In the genomic region with DNA sequence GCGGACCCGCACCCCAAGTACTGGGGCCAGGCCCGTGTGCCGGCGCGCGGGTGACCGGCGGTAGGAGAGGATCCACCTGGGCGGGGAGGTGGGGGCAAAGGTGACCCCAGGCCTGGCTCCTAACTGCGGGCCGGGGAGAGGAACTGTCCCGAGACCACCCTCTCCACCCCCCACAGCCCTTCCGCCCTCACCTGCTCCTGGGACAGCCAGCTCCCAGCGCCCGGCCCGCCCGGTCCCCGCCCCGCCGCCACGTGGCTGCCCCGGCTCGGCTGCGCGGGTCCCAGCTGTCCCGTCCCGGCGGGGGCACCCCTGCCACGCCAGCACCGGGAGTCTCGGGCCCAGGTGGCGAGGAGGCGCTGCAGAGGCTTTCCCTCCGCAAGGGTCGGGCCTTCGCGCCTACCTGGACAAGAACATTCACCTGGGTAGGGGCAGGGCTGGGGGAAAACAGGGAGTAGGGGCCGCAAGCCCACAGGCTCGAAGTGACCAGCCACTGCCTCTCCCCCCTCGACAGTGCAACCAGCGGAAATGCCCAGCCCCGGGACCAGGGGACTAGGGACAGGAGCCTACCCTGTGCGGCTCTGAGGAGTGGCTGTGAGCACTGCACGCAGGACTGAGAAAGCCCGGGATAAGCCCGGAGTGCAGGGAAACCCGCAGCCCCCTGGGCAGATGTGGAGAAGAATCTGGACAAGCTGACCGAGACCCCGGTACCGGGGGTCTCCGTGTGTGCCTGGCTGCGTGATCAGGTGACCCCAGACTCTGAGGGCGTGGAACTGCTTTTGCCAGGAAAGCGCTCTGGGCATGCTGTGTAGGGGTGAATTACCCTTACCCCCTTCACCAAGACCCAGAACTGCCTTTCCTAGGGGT, we compare ENCODE assay signal across 1 cellular context.
TF ChIP-seq lines count a peak whose summit lies in the region.

A gene with protein sequence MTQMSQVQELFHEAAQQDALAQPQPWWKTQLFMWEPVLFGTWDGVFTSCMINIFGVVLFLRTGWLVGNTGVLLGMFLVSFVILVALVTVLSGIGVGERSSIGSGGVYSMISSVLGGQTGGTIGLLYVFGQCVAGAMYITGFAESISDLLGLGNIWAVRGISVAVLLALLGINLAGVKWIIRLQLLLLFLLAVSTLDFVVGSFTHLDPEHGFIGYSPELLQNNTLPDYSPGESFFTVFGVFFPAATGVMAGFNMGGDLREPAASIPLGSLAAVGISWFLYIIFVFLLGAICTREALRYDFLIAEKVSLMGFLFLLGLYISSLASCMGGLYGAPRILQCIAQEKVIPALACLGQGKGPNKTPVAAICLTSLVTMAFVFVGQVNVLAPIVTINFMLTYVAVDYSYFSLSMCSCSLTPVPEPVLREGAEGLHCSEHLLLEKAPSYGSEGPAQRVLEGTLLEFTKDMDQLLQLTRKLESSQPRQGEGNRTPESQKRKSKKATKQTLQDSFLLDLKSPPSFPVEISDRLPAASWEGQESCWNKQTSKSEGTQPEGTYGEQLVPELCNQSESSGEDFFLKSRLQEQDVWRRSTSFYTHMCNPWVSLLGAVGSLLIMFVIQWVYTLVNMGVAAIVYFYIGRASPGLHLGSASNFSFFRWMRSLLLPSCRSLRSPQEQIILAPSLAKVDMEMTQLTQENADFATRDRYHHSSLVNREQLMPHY (minus strand): TSS at position 240 of the 864 bp plus-strand sequence. CDS start 1,399 bp downstream, outside the sequence.

TF ChIP-seq in WTC11, 78 proteins besides CTCF, POLR2A, EP300 and RAD21 (continued from another document):
- TF ChIP-seq, protein P1, sequence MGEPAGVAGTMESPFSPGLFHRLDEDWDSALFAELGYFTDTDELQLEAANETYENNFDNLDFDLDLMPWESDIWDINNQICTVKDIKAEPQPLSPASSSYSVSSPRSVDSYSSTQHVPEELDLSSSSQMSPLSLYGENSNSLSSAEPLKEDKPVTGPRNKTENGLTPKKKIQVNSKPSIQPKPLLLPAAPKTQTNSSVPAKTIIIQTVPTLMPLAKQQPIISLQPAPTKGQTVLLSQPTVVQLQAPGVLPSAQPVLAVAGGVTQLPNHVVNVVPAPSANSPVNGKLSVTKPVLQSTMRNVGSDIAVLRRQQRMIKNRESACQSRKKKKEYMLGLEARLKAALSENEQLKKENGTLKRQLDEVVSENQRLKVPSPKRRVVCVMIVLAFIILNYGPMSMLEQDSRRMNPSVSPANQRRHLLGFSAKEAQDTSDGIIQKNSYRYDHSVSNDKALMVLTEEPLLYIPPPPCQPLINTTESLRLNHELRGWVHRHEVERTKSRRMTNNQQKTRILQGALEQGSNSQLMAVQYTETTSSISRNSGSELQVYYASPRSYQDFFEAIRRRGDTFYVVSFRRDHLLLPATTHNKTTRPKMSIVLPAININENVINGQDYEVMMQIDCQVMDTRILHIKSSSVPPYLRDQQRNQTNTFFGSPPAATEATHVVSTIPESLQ (CRISPR knock-in tag; IDR thresholded peaks at IDR 0.05) = no peak
- TF ChIP-seq ZNF263 (CRISPR knock-in tag; IDR thresholded peaks at IDR 0.05; ENCODE audit: low read depth) (peak; percentile 23; the same call in 1 of the 2 replicates), TP53 (CRISPR knock-in tag; IDR thresholded peaks at IDR 0.05) (peak; percentile 63; the same call in 1 of the 2 replicates)
- TF ChIP-seq, protein P2, sequence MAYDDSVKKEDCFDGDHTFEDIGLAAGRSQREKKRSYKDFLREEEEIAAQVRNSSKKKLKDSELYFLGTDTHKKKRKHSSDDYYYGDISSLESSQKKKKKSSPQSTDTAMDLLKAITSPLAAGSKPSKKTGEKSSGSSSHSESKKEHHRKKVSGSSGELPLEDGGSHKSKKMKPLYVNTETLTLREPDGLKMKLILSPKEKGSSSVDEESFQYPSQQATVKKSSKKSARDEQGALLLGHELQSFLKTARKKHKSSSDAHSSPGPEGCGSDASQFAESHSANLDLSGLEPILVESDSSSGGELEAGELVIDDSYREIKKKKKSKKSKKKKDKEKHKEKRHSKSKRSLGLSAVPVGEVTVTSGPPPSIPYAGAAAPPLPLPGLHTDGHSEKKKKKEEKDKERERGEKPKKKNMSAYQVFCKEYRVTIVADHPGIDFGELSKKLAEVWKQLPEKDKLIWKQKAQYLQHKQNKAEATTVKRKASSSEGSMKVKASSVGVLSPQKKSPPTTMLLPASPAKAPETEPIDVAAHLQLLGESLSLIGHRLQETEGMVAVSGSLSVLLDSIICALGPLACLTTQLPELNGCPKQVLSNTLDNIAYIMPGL (CRISPR knock-in tag; IDR thresholded peaks at IDR 0.05) = 0 out of 2 replicates have a peak, but pooled peaks have one; percentile 28
- TF ChIP-seq, protein P3, sequence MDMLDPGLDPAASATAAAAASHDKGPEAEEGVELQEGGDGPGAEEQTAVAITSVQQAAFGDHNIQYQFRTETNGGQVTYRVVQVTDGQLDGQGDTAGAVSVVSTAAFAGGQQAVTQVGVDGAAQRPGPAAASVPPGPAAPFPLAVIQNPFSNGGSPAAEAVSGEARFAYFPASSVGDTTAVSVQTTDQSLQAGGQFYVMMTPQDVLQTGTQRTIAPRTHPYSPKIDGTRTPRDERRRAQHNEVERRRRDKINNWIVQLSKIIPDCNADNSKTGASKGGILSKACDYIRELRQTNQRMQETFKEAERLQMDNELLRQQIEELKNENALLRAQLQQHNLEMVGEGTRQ (CRISPR knock-in tag; IDR thresholded peaks at IDR 0.05) = peak; percentile 69
